ENCODE assay signal across 16 cellular contexts in genomic region chr2:232331071-232331470, GRCh38. TPM values are rescaled to one million over a fixed set of nuclear protein-coding genes. Genes with fewer than 3 reads are reported as not detected.
"Had no signal": no experiment of that assay in that cellular context is flagged by ENCODE, and none has a peak within 500 bp of the region (broad histone marks: within the 10 kb centered on the region; RNA-seq: fewer than 3 reads in every experiment).

No MANE protein-coding gene starts in this region.

- H3K27me3 Mint-ChIP-seq: central memory CD8-positive, alpha-beta T cell; effector memory CD8-positive, alpha-beta T cell; memory B cell; T-cell had no signal

- H3K27me3 ChIP-seq: body of pancreas, gastrocnemius medialis, hepatocyte, tibial artery, vagina had no signal

- H3K9me3 ChIP-seq: body of pancreas, gastrocnemius medialis, tibial artery, vagina had no signal

- H3K4me3 Mint-ChIP-seq: activated T-cell treated with anti-CD3 and anti-CD28 coated beads, Interleukin-2, amount 50 U/mL, for 4 hours; central memory CD8-positive, alpha-beta T cell; effector memory CD8-positive, alpha-beta T cell; memory B cell; stimulated activated effector memory CD8-positive, alpha-beta T cell treated with anti-CD3 and anti-CD28 coated beads, Interleukin-12 subunit alpha, Interleukin-12 subunit beta, amount 100 ng/mL, for 72 hours; T-cell had no signal

- ATAC-seq: activated T-cell treated with anti-CD3 and anti-CD28 coated beads, Interleukin-2, amount 50 U/mL, for 4 hours; body of pancreas; effector memory CD8-positive, alpha-beta T cell; stimulated activated effector memory CD8-positive, alpha-beta T cell treated with anti-CD3 and anti-CD28 coated beads, Interleukin-12 subunit alpha, Interleukin-12 subunit beta, amount 100 ng/mL, for 72 hours; T-cell had no signal

- H3K27ac Mint-ChIP-seq: effector memory CD8-positive, alpha-beta T cell; memory B cell; stimulated activated effector memory CD8-positive, alpha-beta T cell treated with anti-CD3 and anti-CD28 coated beads, Interleukin-12 subunit alpha, Interleukin-12 subunit beta, amount 100 ng/mL, for 72 hours; T-cell had no signal

- DNase-seq: activated CD4-positive, alpha-beta T cell treated with anti-CD3 and anti-CD28 coated beads for 48 hours; activated T-cell treated with anti-CD3 and anti-CD28 coated beads, Interleukin-2, amount 50 U/mL, for 4 hours; effector memory CD8-positive, alpha-beta T cell; small intestine; T-cell; T1000 had no signal

- H3K36me3 ChIP-seq: gastrocnemius medialis, vagina had no signal

- H3K36me3 Mint-ChIP-seq: stimulated activated effector memory CD8-positive, alpha-beta T cell treated with anti-CD3 and anti-CD28 coated beads, Interleukin-12 subunit alpha, Interleukin-12 subunit beta, amount 100 ng/mL, for 72 hours; T-cell had no signal

- H3K9me3 Mint-ChIP-seq: activated T-cell treated with anti-CD3 and anti-CD28 coated beads, Interleukin-2, amount 50 U/mL, for 4 hours; central memory CD8-positive, alpha-beta T cell; effector memory CD8-positive, alpha-beta T cell; memory B cell; stimulated activated effector memory CD8-positive, alpha-beta T cell treated with anti-CD3 and anti-CD28 coated beads, Interleukin-12 subunit alpha, Interleukin-12 subunit beta, amount 100 ng/mL, for 72 hours; T-cell had no signal

- H3K4me1 Mint-ChIP-seq: memory B cell had no signal

- H3K4me3 ChIP-seq: body of pancreas, gastrocnemius medialis, hepatocyte, tibial artery, vagina had no signal

RNA-seq across cellular contexts. Expression of gene ALPP, which starts 47.5 kb away (rescaled TPM):
- total RNA-seq: activated CD8-positive, alpha-beta memory T cell treated with anti-CD3 and anti-CD28 coated beads for 36 hours; activated T-cell treated with anti-CD3 and anti-CD28 coated beads, Interleukin-2, amount 50 U/mL, for 4 hours; gastrocnemius medialis; osteocyte; vagina had no signal
